In the genomic region with DNA sequence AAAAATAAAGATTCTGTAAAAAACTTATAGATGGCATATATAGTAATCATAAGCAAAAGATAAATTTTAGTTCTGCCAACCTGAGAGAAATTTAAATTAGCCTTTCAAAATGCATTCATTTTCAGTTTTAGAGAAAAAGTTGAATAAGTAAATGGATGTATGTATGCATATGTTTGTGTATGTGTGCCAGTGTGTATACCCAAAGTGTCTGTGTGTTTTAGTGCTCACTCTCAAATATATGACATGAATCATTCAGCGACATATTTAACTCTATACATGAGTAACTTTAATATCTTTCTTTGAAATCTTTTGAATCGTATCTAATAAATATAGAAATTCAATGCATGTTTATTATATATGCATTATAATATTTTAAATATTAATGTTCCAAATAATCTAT, we compare ENCODE assay signal across 21 cellular contexts.
"Had no signal": no experiment of that assay in that cellular context is flagged by ENCODE, and none has a peak within 500 bp of the region (broad histone marks: within the 10 kb centered on the region; RNA-seq: fewer than 3 reads in every experiment).

No MANE protein-coding gene starts in this region.

- ATAC-seq: K562 had no signal

- H3K36me3 ChIP-seq: brain microvascular endothelial cell, cardiac muscle cell had no signal

- H3K27ac Mint-ChIP-seq: activated CD4-positive, alpha-beta memory T cell treated with anti-CD3 and anti-CD28 coated beads, Interleukin-2, amount 10 ng/mL, durations not matched to agents 7 days and 5 days had no signal

- H3K9me3 Mint-ChIP-seq: activated B cell treated with CpG ODN at 0.5 μM for 24 hours; activated CD4-positive, alpha-beta T cell treated with anti-CD3 and anti-CD28 coated beads, Interleukin-2, amount 10 ng/mL, durations not matched to agents 7 days and 5 days; activated naive CD4-positive, alpha-beta T cell treated with anti-CD3 and anti-CD28 coated beads, Interleukin-2, amount 50 U/mL, for 24 hours had no signal

- H3K27me3 ChIP-seq: brain microvascular endothelial cell, cardiac muscle cell had no signal

- H3K27me3 Mint-ChIP-seq: activated B cell treated with CpG ODN at 0.5 μM for 24 hours; activated naive CD4-positive, alpha-beta T cell treated with anti-CD3 and anti-CD28 coated beads, Interleukin-2, amount 50 U/mL, for 24 hours; T-cell had no signal

- H3K4me3 ChIP-seq: cardiac muscle cell, K562 had no signal

- H3K36me3 Mint-ChIP-seq: activated naive CD4-positive, alpha-beta T cell treated with anti-CD3 and anti-CD28 coated beads, Interleukin-2, amount 50 U/mL, for 24 hours; T-cell had no signal

- DNase-seq: activated B cell treated with CpG ODN at 0.5 μM for 24 hours; activated CD4-positive, alpha-beta memory T cell treated with anti-CD3 and anti-CD28 coated beads, Interleukin-2, amount 10 ng/mL, durations not matched to agents 7 days and 5 days; activated CD4-positive, alpha-beta T cell treated with anti-CD3 and anti-CD28 coated beads for 1 hour; activated CD4-positive, alpha-beta T cell treated with anti-CD3 and anti-CD28 coated beads, Interleukin-2, amount 10 ng/mL, durations not matched to agents 7 days and 5 days; activated CD8-positive, alpha-beta memory T cell treated with anti-CD3 and anti-CD28 coated beads, Interleukin-2, amount 50 U/mL, for 4 hours; activated naive CD4-positive, alpha-beta T cell; amygdala; brain microvascular endothelial cell; NCI-H1092; NCI-H1694; NCI-H2029 treated with DMSO at 0.1 percent for 48 hours; NCI-H345; NCI-H510A; NCI-H526 treated with DMSO at 0.1 percent for 48 hours; NCI-H82; NK-92 treated with Interleukin-12 subunit alpha and Interleukin-12 subunit beta, amount 100 ng/mL, for 24 hours; T-cell; T1000 had no signal

- H3K27ac ChIP-seq: brain microvascular endothelial cell, cardiac muscle cell had no signal
